Comparison of ENCODE assay signal across 18 cellular contexts in the genomic region with DNA sequence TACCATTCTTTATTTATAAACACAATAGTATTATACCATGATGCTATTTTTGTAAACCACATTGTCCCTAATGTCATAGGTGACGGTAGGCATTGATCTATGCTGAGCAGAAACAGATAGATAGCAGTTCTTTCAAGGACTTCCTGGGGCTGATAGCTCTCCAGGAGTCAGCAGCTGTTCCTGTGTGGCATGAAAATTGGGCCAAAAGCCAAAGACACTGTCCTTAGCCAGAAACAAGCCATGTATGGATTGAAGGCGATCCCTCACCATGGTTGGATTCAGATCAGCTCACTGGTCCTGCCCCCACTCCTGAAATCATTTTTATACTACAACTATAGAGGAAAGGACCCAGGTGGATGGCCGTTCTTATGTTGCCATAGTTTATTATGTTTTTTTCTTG. TPM values are rescaled to one million over a fixed set of nuclear protein-coding genes. Genes with fewer than 3 reads are reported as not detected.
DNase-seq lines count a peak whose midpoint lies in the region; ATAC-seq and TF ChIP-seq lines count a peak whose summit lies in the region.
"Had no signal": no experiment of that assay in that cellular context is flagged by ENCODE, and none has a peak within 500 bp of the region (broad histone marks: within the 10 kb centered on the region; RNA-seq: fewer than 3 reads in every experiment).

No MANE protein-coding gene starts in this region.

- no peaks in the 10 kb centered on the region for H4K20me1 ChIP-seq in osteoblast (ENCODE audit: insufficient read depth, low read length)

- peaks cover 0 to 5% of the 10 kb centered on the region in 2 donors for H3K36me3 ChIP-seq in adrenal gland (replicated peaks in 1 of 2)
- H3K36me3 ChIP-seq in osteoblast (ENCODE audit: insufficient read depth, low read length) = no peaks in the 10 kb centered on the region

- TF ChIP-seq CTCF in adrenal gland (IDR thresholded peaks at IDR 0.05) (no peak), osteoblast (IDR thresholded peaks at IDR 0.05; ENCODE audit: extremely low read depth, low read depth, low read length) (no peak)

- H3K36me3 Mint-ChIP-seq in activated T-cell treated with anti-CD3 and anti-CD28 coated beads, Interleukin-2, amount 50 U/mL, for 24 hours (ENCODE audit: low read depth) = peaks cover 86% of the 10 kb centered on the region

- no peak overlapping the region for H2AFZ ChIP-seq in osteoblast (ENCODE audit: low read length)

- H3K4me2 ChIP-seq in osteoblast (ENCODE audit: insufficient read depth, low read length) = no peak overlapping the region

- H3K4me3 ChIP-seq in adrenal gland (no peak overlapping the region), osteoblast (ENCODE audit: insufficient read depth, low read length) (no peak overlapping the region)
- H3K4me3 ChIP-seq: suprapubic skin had no signal

- TF ChIP-seq POLR2A in adrenal gland (IDR thresholded peaks at IDR 0.05) = no peak

- no peaks in the 10 kb centered on the region for H3K4me1 Mint-ChIP-seq in activated T-cell treated with anti-CD3 and anti-CD28 coated beads, Interleukin-2, amount 50 U/mL, for 24 hours (ENCODE audit: low read depth)
- H3K4me1 Mint-ChIP-seq: B cell, natural killer cell had no signal

- H3K9me3 Mint-ChIP-seq in activated T-cell treated with anti-CD3 and anti-CD28 coated beads, Interleukin-2, amount 50 U/mL, for 24 hours = no peaks in the 10 kb centered on the region
- H3K9me3 Mint-ChIP-seq: activated CD4-positive, alpha-beta memory T cell treated with anti-CD3 and anti-CD28 coated beads for 36 hours; natural killer cell had no signal

- H3K27me3 ChIP-seq in adrenal gland (no peaks in the 10 kb centered on the region), osteoblast (ENCODE audit: insufficient read depth, low read length) (no peaks in the 10 kb centered on the region)
- H3K27me3 ChIP-seq: suprapubic skin had no signal

- intact Hi-C loops in adrenal gland (cut with DNase I) = no loop called here
- intact Hi-C loops in sciatic nerve (cut with DNase I) = no loop called here

- H3K27ac Mint-ChIP-seq in activated T-cell treated with anti-CD3 and anti-CD28 coated beads, Interleukin-2, amount 50 U/mL, for 24 hours = no peak overlapping the region
- H3K27ac Mint-ChIP-seq: activated CD4-positive, alpha-beta memory T cell treated with anti-CD3 and anti-CD28 coated beads for 36 hours; B cell; natural killer cell had no signal

- WGBS in adrenal gland, 4 donors = 62 to 75% (median 64%) methylated on average over 3 of the region's 3 CpGs

- peak; percentile 15 for ATAC-seq in sciatic nerve
- no peak for ATAC-seq in GM18858 (IDR thresholded peaks at IDR 0.05; ENCODE audit: unreplicated experiment)
- ATAC-seq: natural killer cell, SK-N-SH treated with all-trans-retinoic acid at 6 μM for 48 hours had no signal

- peak; percentile 60 for DNase-seq in LHCN-M2 (ENCODE audit: low read depth)
- peak; percentile 56 for DNase-seq in NCI-H2171 treated with DMSO at 0.1 percent for 48 hours (lab: John Stamatoyannopoulos, UW)
- DNase-seq in adrenal gland = peak in 5 of 7 donors; percentile 18 to 60 (median 25)
- no peak for DNase-seq in sciatic nerve (ENCODE audit: low spot score)
- DNase-seq in amygdala (lab: John Stamatoyannopoulos, UW) = no peak
- no peak for DNase-seq in osteoblast (ENCODE audit: insufficient read length, low spot score, missing footprints)
- DNase-seq in activated T-cell treated with anti-CD3 and anti-CD28 coated beads, Interleukin-2, amount 50 U/mL, for 24 hours = no peak
- DNase-seq: activated CD4-positive, alpha-beta memory T cell treated with anti-CD3 and anti-CD28 coated beads for 36 hours; cerebellar nuclear complex; DMS79; KG1; natural killer cell; NCI-H1930; stimulated activated CD4-positive, alpha-beta T cell treated with anti-CD3 and anti-CD28 coated beads, Interleukin-2, amount 100 ng/mL, for 24 hours had no signal

- H3K27ac ChIP-seq in adrenal gland (no peak overlapping the region), osteoblast (ENCODE audit: low read depth, low read length) (no peak overlapping the region)
- H3K27ac ChIP-seq: suprapubic skin had no signal

- H3K9me3 ChIP-seq in adrenal gland (replicated peaks in 1 of 3) = no peaks in the 10 kb centered on the region
- no peaks in the 10 kb centered on the region for H3K9me3 ChIP-seq in osteoblast (ENCODE audit: low read depth, low read length)
- H3K9me3 ChIP-seq: suprapubic skin had no signal

- H3K4me3 Mint-ChIP-seq in activated T-cell treated with anti-CD3 and anti-CD28 coated beads, Interleukin-2, amount 50 U/mL, for 24 hours = no peak overlapping the region
- H3K4me3 Mint-ChIP-seq: activated CD4-positive, alpha-beta memory T cell treated with anti-CD3 and anti-CD28 coated beads for 36 hours; B cell; natural killer cell had no signal

- H3K4me1 ChIP-seq in adrenal gland (replicated peaks in 1 of 2) = peaks cover 0 to 6% of the 10 kb centered on the region in 2 donors
- H3K4me1 ChIP-seq in osteoblast (ENCODE audit: insufficient read depth, low read length) = no peaks in the 10 kb centered on the region
- H3K4me1 ChIP-seq: suprapubic skin had no signal

- no peaks in the 10 kb centered on the region for H3K79me2 ChIP-seq in osteoblast (ENCODE audit: insufficient read depth, low read length)

- no peaks in the 10 kb centered on the region for H3K27me3 Mint-ChIP-seq in activated T-cell treated with anti-CD3 and anti-CD28 coated beads, Interleukin-2, amount 50 U/mL, for 24 hours
- H3K27me3 Mint-ChIP-seq: activated CD4-positive, alpha-beta memory T cell treated with anti-CD3 and anti-CD28 coated beads for 36 hours; B cell had no signal

RNA-seq across cellular contexts. Expression of a gene that starts 53.6 kb away (rescaled TPM):
- 7.5 and 13.7 TPM in 2 replicates for total RNA-seq in LHCN-M2 (2014; rRNA removed)
- polyA plus RNA-seq in LHCN-M2 (2012) = 1.3 TPM
- 10 to 100 TPM in 6 of 8 donors, 1 to 10 TPM in 2; 8.0 to 26.2 (median 14.7) TPM for total RNA-seq in adrenal gland
- 10 to 100 TPM in 1 of 3 donors, 1 to 10 TPM in 2; 2.8 to 12.7 (median 3.0) TPM for polyA plus RNA-seq in adrenal gland
- total RNA-seq in sciatic nerve = 29.6 TPM
- 14.4 and 19.5 TPM in 2 replicates for total RNA-seq in osteoblast

Comparison
In these comparisons a context has a peak if more than half of its experiments do, and no peak if none do; other contexts are left out.
1. DNase-seq: peak in LHCN-M2 (single experiment), NCI-H2171 treated with DMSO at 0.1 percent for 48 hours (single experiment) and adrenal gland (5 of 7); none in sciatic nerve (single experiment), amygdala (0 of 56), osteoblast (single experiment) and activated T-cell treated with anti-CD3 and anti-CD28 coated beads, Interleukin-2, amount 50 U/mL, for 24 hours (single experiment).